ENCODE assay signal across 8 cellular contexts in the genomic region with DNA sequence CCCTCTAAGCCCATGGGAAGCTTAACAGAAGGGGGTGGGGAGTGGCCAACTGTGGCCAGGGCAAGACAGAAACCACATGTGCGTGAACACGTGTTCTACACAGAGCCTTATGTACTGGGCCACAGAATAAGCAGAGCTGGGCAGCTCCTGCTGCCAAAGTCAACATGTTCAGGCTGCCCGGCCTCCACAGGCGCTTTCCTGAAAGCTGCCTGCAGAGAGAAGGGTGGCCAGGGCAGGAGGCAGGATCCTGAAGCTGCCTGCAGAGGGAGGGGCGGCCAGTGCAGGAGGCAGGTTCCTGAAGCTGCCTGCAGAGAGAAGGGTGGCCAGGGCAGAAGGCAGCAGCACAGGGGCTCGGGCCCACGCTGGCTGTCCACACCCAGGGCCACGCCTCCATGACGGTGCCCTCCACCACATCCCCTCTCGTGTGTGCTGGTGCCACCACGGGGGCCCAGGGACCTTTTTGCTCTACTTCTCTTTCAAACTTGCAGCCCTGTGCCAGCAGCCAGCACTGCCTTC.
DNase-seq lines count a peak whose midpoint lies in the region; ATAC-seq and TF ChIP-seq lines count a peak whose summit lies in the region.

No MANE protein-coding gene starts in this region.

- DNase-seq in Caki2 (ENCODE audit: low read depth) (peak; percentile 88), NCI-H524 treated with DMSO at 0.1 percent for 48 hours (lab: John Stamatoyannopoulos, UW) (peak; percentile 21), cerebellar cortex (ENCODE audit: low spot score) (peak; percentile 59), lung (ENCODE audit: low spot score) (peak; percentile 73), tibial nerve (ENCODE audit: low spot score in 2 of 2) (peak; percentile 43 to 52), HuH-7.5 (ENCODE audit: low spot score) (no peak)

- H3K9me3 ChIP-seq in lung (ENCODE audit: control insufficient read depth in 2 of 2, insufficient read depth in 1 of 2, low read length in 1 of 2) (no peaks in the 10 kb centered on the region), tibial nerve (no peaks in the 10 kb centered on the region)

- TF ChIP-seq EP300 in tibial nerve (IDR thresholded peaks at IDR 0.05) = peak in 1 of 2 donors; percentile 64

- TF ChIP-seq CTCF in lung (IDR thresholded peaks at IDR 0.05; ENCODE audit: control extremely low read depth, extremely low read depth) (no peak), tibial nerve (IDR thresholded peaks at IDR 0.05) (no peak)

- no peak for TF ChIP-seq POLR2A in tibial nerve (IDR thresholded peaks at IDR 0.05)

- WGBS in lung, 2 donors = 16 to 26% methylated on average over 11 of the region's 11 CpGs
- 12 to 14% methylated on average over 11 of the region's 11 CpGs for WGBS in tibial nerve, 2 donors

- peak overlapping the region in 1 of 2 donors; percentile 17 for H3K27ac ChIP-seq in lung (ENCODE audit: low read depth in 1 of 2, low read length in 1 of 2)
- H3K27ac ChIP-seq in tibial nerve = peak overlapping the region in 2 of 4 donors; percentile 11 to 62

- ATAC-seq in lung (ENCODE audit: insufficient read depth, low FRiP score) (peak; percentile 65), HG02870 (IDR thresholded peaks at IDR 0.05; ENCODE audit: unreplicated experiment) (no peak), HG03135 (IDR thresholded peaks at IDR 0.05; ENCODE audit: unreplicated experiment) (no peak)

- no peaks in the 10 kb centered on the region for H3K27me3 ChIP-seq in lung (ENCODE audit: control insufficient read depth, insufficient read depth)
- H3K27me3 ChIP-seq in tibial nerve = no peaks in the 10 kb centered on the region

- H3K36me3 ChIP-seq in lung (ENCODE audit: control insufficient read depth in 2 of 2, insufficient read depth in 2 of 2, low read length in 2 of 2) (no peaks in the 10 kb centered on the region), tibial nerve (no peaks in the 10 kb centered on the region)

- in situ Hi-C loops in Caki2 (cut with HindIII; ENCODE audit: low pct_unique_long_range_greater_than_20kb, low sequenced_read_pairs) = no loop called here

- peaks cover 19 to 53% of the 10 kb centered on the region in 2 donors for H3K4me1 ChIP-seq in lung (ENCODE audit: control insufficient read depth in 2 of 2, insufficient read depth in 2 of 2, low read length in 2 of 2)
- H3K4me1 ChIP-seq in tibial nerve = peaks cover 0 to 94% (median 72%) of the 10 kb centered on the region in 4 donors

- H3K4me3 ChIP-seq in lung (no peak overlapping the region), tibial nerve (no peak overlapping the region)
